Comparison of ENCODE assay signal across 12 cellular contexts in genomic region chr1:15883326-15883725, GRCh38. TPM values are rescaled to one million over a fixed set of nuclear protein-coding genes. Genes with fewer than 3 reads are reported as not detected.
DNase-seq lines count a peak whose midpoint lies in the region; ATAC-seq, FAIRE-seq and TF ChIP-seq lines count a peak whose summit lies in the region.
"Had no signal": no experiment of that assay in that cellular context is flagged by ENCODE, and none has a peak within 500 bp of the region (broad histone marks: within the 10 kb centered on the region; RNA-seq: fewer than 3 reads in every experiment).

No MANE protein-coding gene starts in this region.

- H3K4me2 ChIP-seq in GM12878 (ENCODE audit: control insufficient read depth, insufficient read depth) = peak overlapping the region; percentile 57

- ATAC-seq in GM12878 (peak; percentile 47), GM18867 (IDR thresholded peaks at IDR 0.05; ENCODE audit: unreplicated experiment) (no peak)

- no peak for TF ChIP-seq EP300 in GM12878 (IDR thresholded peaks at IDR 0.05; ENCODE audit: borderline replicate concordance in 1 of 2, control insufficient read depth in 1 of 2, low read depth in 2 of 2, low read length in 2 of 2)

- no peaks in the 10 kb centered on the region for H4K20me1 ChIP-seq in GM12878 (ENCODE audit: control insufficient read depth, insufficient read depth)

- DNase-seq in NCI-H82 (lab: John Stamatoyannopoulos, UW) (peak; percentile 42), NCI-H82 treated with DMSO at 0.1 percent for 48 hours (lab: John Stamatoyannopoulos, UW; ENCODE audit: unreplicated experiment) (no peak), GM12878 (ENCODE audit: low read depth, low spot score) (no peak), NCI-H1436 treated with DMSO at 0.1 percent for 48 hours (lab: John Stamatoyannopoulos, UW) (no peak), NCI-H2081 treated with DMSO at 0.1 percent for 48 hours (lab: John Stamatoyannopoulos, UW) (no peak)
- DNase-seq: ACHN, cerebellar nuclear complex, NCI-H1092 treated with DMSO at 0.1 percent for 48 hours had no signal

- TF ChIP-seq CTCF in GM12878 (IDR thresholded peaks at IDR 0.05 in 2 of 3, conservative IDR thresholded peaks at IDR 0.05 in 1 of 3; ENCODE audit: control insufficient read depth in 2 of 3, extremely low read depth in 1 of 3, insufficient read depth in 1 of 3, low read depth in 3 of 3, low read length in 3 of 3) (no peak), neutrophil (IDR thresholded peaks at IDR 0.05) (no peak)

- no peak for FAIRE-seq in GM12878 (lab: Jason Lieb, UNC)
- FAIRE-seq: frontal cortex had no signal

- no TSS peak for BruUV-seq in GM12878 (replicated peaks; lab: Mats Ljungman, UMichigan)

- CTCF ChIA-PET in GM12878 (lab: Yijun Ruan, JAX) = interaction anchor here (0.6 to 1.4 kb wide), 9 partner anchors 33 to 595 kb away, joined by 3 to 9 read pairs (median 3); no protein-coding TSS in a partner anchor

- SMC1A ChIA-PET in GM12878 (lab: Charles Lee; ENCODE audit: uncharacterized antibody, unreplicated experiment) = interaction anchor here (0.6 to 1.5 kb wide), 15 partner anchors 12 to 91 kb away, joined by 3 to 11 read pairs (median 5); no protein-coding TSS in a partner anchor

- POLR2A ChIA-PET in GM12878 (lab: Charles Lee) = interaction anchor here (1.0 to 1.2 kb wide), 6 partner anchors 29 to 91 kb away, joined by 3 to 5 read pairs (median 4); partner anchors contain the start of gene SPEN

- H3K9me3 ChIP-seq in HUES48 (ENCODE audit: control insufficient read depth, insufficient read depth, low read length) (no peaks in the 10 kb centered on the region), GM12878 (replicated peaks; ENCODE audit: control insufficient read depth, insufficient read depth, low read length) (no peaks in the 10 kb centered on the region), neutrophil (no peaks in the 10 kb centered on the region)

- RAD21 ChIA-PET in GM12878 (lab: Charles Lee; ENCODE audit: unreplicated experiment) = interaction anchor here (0.6 to 2.0 kb wide), 12 partner anchors 20 to 124 kb away, joined by 3 to 7 read pairs (median 3); partner anchors contain the start of gene ZBTB17

- no peak overlapping the region for H2AFZ ChIP-seq in GM12878 (ENCODE audit: control insufficient read depth, low read depth, low read length)

- peaks cover 81% of the 10 kb centered on the region for H3K79me2 ChIP-seq in GM12878 (ENCODE audit: control insufficient read depth, insufficient read depth, low read length)

- no peaks in the 10 kb centered on the region for H3K27me3 ChIP-seq in HUES48 (ENCODE audit: control insufficient read depth, insufficient read depth, low read length)
- no peaks in the 10 kb centered on the region for H3K27me3 ChIP-seq in GM12878 (replicated peaks in 1 of 2; ENCODE audit: control insufficient read depth in 2 of 2, insufficient read depth in 2 of 2, low read length in 1 of 2)
- H3K27me3 ChIP-seq in neutrophil = no peaks in the 10 kb centered on the region

- H3K36me3 ChIP-seq in HUES48 (ENCODE audit: control insufficient read depth, insufficient read depth, low read length) = peaks cover 9% of the 10 kb centered on the region
- H3K36me3 ChIP-seq in GM12878 (ENCODE audit: control insufficient read depth in 2 of 2, insufficient read depth in 2 of 2, low read length in 1 of 2) = peaks cover 1 to 4% of the 10 kb centered on the region in 2 experiments; a peak in 3 of 4 replicates
- peaks cover 8% of the 10 kb centered on the region for H3K36me3 ChIP-seq in neutrophil

- in situ Hi-C loops in GM12878 (cut with MboI) = no loop called here

- TF ChIP-seq POLR2A in GM12878 (IDR thresholded peaks at IDR 0.05; ENCODE audit: low read depth, low read length) = no peak

- H3K9ac ChIP-seq in HUES48 (ENCODE audit: low read depth, low read length) = no peak overlapping the region
- peak overlapping the region; percentile 2; the same call in 1 of the 2 replicates for H3K9ac ChIP-seq in GM12878 (ENCODE audit: control insufficient read depth, insufficient read depth, low read length)

- TF ChIP-seq RAD21 in GM12878 (IDR thresholded peaks at IDR 0.05; ENCODE audit: insufficient read depth, low read depth, low read length) = no peak

- H3K4me1 ChIP-seq in HUES48 (ENCODE audit: control insufficient read depth, insufficient read depth, low read length) (peaks cover 22% of the 10 kb centered on the region), GM12878 (ENCODE audit: control insufficient read depth, insufficient read depth, low read length) (peaks cover 24% of the 10 kb centered on the region), neutrophil (ENCODE audit: control insufficient read depth in 1 of 2, insufficient read depth in 1 of 2, low read depth in 1 of 2, low read length in 1 of 2) (peaks cover 31% of the 10 kb centered on the region in 2 experiments)

- intact Hi-C loops in GM12878 (cut with micrococcal nuclease; ENCODE audit: unreplicated experiment) = loop anchor here (5.0 kb wide), 1 partner anchor 66 kb away; no protein-coding TSS in a partner anchor

- H3K4me3 ChIP-seq in HUES48 (ENCODE audit: low read depth, low read length) = no peak overlapping the region
- no peak overlapping the region for H3K4me3 ChIP-seq in GM12878
- H3K4me3 ChIP-seq in neutrophil (ENCODE audit: low read depth in 1 of 2, low read length in 1 of 2) = no peak overlapping the region

- H3K27ac ChIP-seq in HUES48 (ENCODE audit: low read depth, low read length) (peak overlapping the region; percentile 20), GM12878 (ENCODE audit: control insufficient read depth, insufficient read depth) (0 out of 2 replicates have a peak overlapping the region, but pooled peaks have one; percentile 31), neutrophil (peak overlapping the region; percentile 47)

- WGBS in GM12878 (ENCODE audit: insufficient coverage, insufficient replicate concordance, low lambda C conversion rate, missing lambda C conversion rate) = 50% methylated on average over 6 of the region's 6 CpGs

TF ChIP-seq in GM12878, 131 proteins besides CTCF, POLR2A, EP300 and RAD21:
- TF ChIP-seq NBN (IDR thresholded peaks at IDR 0.05) (0 out of 2 replicates have a peak, but pooled peaks have one; percentile 49), WRNIP1 (IDR thresholded peaks at IDR 0.05; ENCODE audit: borderline replicate concordance, low read depth, low read length) (no peak), RUNX3 (IDR thresholded peaks at IDR 0.05; ENCODE audit: low read length) (peak; percentile 13; the same call in 1 of the 2 replicates)
- TF ChIP-seq, protein P1, sequence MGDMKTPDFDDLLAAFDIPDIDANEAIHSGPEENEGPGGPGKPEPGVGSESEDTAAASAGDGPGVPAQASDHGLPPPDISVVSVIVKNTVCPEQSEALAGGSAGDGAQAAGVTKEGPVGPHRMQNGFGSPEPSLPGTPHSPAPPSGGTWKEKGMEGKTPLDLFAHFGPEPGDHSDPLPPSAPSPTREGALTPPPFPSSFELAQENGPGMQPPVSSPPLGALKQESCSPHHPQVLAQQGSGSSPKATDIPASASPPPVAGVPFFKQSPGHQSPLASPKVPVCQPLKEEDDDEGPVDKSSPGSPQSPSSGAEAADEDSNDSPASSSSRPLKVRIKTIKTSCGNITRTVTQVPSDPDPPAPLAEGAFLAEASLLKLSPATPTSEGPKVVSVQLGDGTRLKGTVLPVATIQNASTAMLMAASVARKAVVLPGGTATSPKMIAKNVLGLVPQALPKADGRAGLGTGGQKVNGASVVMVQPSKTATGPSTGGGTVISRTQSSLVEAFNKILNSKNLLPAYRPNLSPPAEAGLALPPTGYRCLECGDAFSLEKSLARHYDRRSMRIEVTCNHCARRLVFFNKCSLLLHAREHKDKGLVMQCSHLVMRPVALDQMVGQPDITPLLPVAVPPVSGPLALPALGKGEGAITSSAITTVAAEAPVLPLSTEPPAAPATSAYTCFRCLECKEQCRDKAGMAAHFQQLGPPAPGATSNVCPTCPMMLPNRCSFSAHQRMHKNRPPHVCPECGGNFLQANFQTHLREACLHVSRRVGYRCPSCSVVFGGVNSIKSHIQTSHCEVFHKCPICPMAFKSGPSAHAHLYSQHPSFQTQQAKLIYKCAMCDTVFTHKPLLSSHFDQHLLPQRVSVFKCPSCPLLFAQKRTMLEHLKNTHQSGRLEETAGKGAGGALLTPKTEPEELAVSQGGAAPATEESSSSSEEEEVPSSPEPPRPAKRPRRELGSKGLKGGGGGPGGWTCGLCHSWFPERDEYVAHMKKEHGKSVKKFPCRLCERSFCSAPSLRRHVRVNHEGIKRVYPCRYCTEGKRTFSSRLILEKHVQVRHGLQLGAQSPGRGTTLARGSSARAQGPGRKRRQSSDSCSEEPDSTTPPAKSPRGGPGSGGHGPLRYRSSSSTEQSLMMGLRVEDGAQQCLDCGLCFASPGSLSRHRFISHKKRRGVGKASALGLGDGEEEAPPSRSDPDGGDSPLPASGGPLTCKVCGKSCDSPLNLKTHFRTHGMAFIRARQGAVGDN (IDR thresholded peaks at IDR 0.05) = peak; percentile 23; the same call in 1 of the 2 replicates

RNA-seq across cellular contexts. Expression of gene SPEN, which starts 35.8 kb away (rescaled TPM):
- total RNA-seq in GM12878 (2013; cell fraction: nucleolus; rRNA removed) = 170 and 175 TPM in 2 replicates
- 18.9 and 20.9 TPM in 2 replicates for total RNA-seq in GM12878 (2014; rRNA removed)
- total RNA-seq in GM12878 (2014; rRNA removed; fragmentation: Illumina TruSeq; extraction: Trizol) = 16.5 and 18.2 TPM in 2 replicates
- total RNA-seq in GM12878 (2021) = 57.5 and 58.7 TPM in 2 replicates
- polyA plus RNA-seq in GM12878 (2011; ENCODE audit: low read depth) = 13.6 TPM
- 6.1 and 6.7 TPM in 2 replicates for polyA plus RNA-seq in GM12878 (2011; rRNA removed)
- 8.3 and 12.2 TPM in 2 replicates for polyA plus RNA-seq in GM12878 (2011; cell fraction: cytosol; rRNA removed)
- 27.8 and 41.7 TPM in 2 replicates for polyA plus RNA-seq in GM12878 (2011; cell fraction: nucleus; rRNA removed)
- 34.0 and 40.1 TPM in 2 replicates for polyA plus RNA-seq in GM12878 (2012)
- polyA plus RNA-seq in GM12878 (2014; fragmentation: Illumina TruSeq; extraction: Trizol) = 45.0 and 58.7 TPM in 2 replicates
- polyA plus RNA-seq in GM12878 (2014; fragmentation: Nextera tagmentation; extraction: Ambion mirVana) = 10 to 100 TPM in 1 of 2 experiments, 1 to 10 TPM in 1; 5.2 to 12.9 TPM
- polyA plus RNA-seq in GM12878 (2014; rRNA removed) = 28.4 and 34.9 TPM in 2 replicates
- polyA plus RNA-seq in GM12878 (2016; fragmentation: Nextera tagmentation; extraction: Ambion mirVana) = 10 to 100 TPM; 21.3 to 36.2 TPM
- 29.4 and 33.6 TPM in 2 replicates for polyA minus RNA-seq in GM12878 (2011; rRNA and poly(A)+ RNA removed)
- polyA minus RNA-seq in GM12878 (2011; cell fraction: cytosol; rRNA and poly(A)+ RNA removed) = 21.8 and 24.4 TPM in 2 replicates
- polyA minus RNA-seq in GM12878 (2011; cell fraction: nucleus; rRNA and poly(A)+ RNA removed) = 18.4 and 37.1 TPM in 2 replicates
